Comparison of ENCODE assay signal across 12 cellular contexts in the genomic region with DNA sequence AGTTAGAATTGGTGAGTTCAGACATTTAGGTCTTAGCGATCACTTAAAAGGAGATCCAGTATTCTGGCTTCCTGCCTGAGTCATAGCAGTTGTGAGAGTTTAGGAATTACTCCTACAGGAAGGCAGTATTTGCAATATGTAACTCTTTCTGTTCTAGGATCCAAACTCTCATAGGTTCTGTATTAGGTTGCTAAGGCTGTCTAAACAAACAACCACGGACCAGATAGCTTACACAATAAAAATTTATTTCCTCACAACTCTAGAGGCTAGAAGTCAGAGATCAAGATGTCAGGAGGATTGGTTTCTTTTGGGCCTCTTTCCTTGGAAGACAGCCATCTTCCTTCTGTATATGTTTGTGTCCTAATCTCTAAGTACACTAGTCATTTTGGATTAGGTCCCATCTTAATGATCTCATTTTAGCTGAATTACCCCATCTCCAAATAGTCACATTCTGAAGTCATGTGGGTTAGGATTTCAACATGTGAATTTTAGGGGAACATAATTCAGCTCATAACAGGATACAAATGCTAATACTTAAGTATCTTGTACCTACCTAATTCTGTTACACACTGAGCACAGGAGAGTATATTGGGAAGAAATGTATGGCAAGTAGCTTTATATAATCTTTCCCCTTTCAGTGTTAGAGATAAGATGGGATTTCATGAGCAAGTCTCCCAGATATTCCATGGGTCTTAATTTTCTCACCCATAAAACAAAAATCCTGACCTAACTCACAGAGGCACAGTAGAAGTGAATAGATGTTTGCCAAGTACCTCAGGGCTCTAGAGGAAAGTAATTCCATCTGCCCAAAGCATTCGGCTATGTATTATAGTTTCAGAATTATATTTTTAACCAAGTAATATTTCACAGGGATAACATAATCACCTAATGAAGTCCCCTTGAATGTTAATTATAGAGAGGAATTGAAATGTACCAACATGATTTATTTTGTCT.
A peak's percentile ranks its signal among the peaks of the same experiment; 100 is the strongest.
DNase-seq lines count a peak whose midpoint lies in the region; ATAC-seq and TF ChIP-seq lines count a peak whose summit lies in the region.
"Had no signal": no experiment of that assay in that cellular context is flagged by ENCODE, and none has a peak within 500 bp of the region (broad histone marks: within the 10 kb centered on the region; RNA-seq: fewer than 3 reads in every experiment).

No MANE protein-coding gene starts in this region.

- no peaks in the 10 kb centered on the region for H3K27me3 Mint-ChIP-seq in Calu3 (ENCODE audit: unreplicated experiment)

- H3K9me3 Mint-ChIP-seq in Calu3 (ENCODE audit: low read depth, unreplicated experiment): no peaks in the 10 kb centered on the region

- DNase-seq in HFF-Myc (ENCODE audit: extremely low read depth, low read depth): peak; percentile 90
- DNase-seq in adipocyte (ENCODE audit: low read depth): peak; percentile 97
- peak in 1 of 2 donors; percentile 5 for DNase-seq in heart right ventricle
- peak; percentile 70 for DNase-seq in smooth muscle cell of the brain vasculature (ENCODE audit: low read depth, low spot score)
- no peak for DNase-seq in Calu3
- DNase-seq in cerebellar nuclear complex (lab: John Stamatoyannopoulos, UW): no peak
- no peak for DNase-seq in posterior cingulate gyrus
- DNase-seq in ecto neural progenitor cell (ENCODE audit: low spot score): no peak
- DNase-seq: H9, hypothalamus, spleen had no signal

- peak overlapping the region in 8 of 10 donors; percentile 1 to 76 (median 35) for H3K27ac ChIP-seq in heart right ventricle

- H3K9me3 ChIP-seq in adipocyte (ENCODE audit: control insufficient read depth, low read length) (peaks cover 3% of the 10 kb centered on the region), heart right ventricle (peaks cover 0 to 17% (median 2%) of the 10 kb centered on the region in 11 donors)

- H3K4me1 ChIP-seq in adipocyte (ENCODE audit: control insufficient read depth, insufficient read depth, low read length): peaks cover 30% of the 10 kb centered on the region
- peaks cover 0 to 5% (median 0%) of the 10 kb centered on the region in 9 donors for H3K4me1 ChIP-seq in heart right ventricle
- H3K4me1 ChIP-seq: spleen had no signal

- H3K4me1 Mint-ChIP-seq in Calu3 (ENCODE audit: low read depth, unreplicated experiment): no peaks in the 10 kb centered on the region
- H3K4me1 Mint-ChIP-seq: H9 had no signal

- H3K9ac ChIP-seq in adipocyte (ENCODE audit: low read length): peak overlapping the region; percentile 32

- no peaks in the 10 kb centered on the region for H3K27me3 ChIP-seq in adipocyte (replicated peaks; ENCODE audit: control insufficient read depth, insufficient read depth, low read length)
- H3K27me3 ChIP-seq in heart right ventricle: no peaks in the 10 kb centered on the region
- H3K27me3 ChIP-seq: spleen had no signal

- intact Hi-C loops in heart right ventricle (cut with DNase I) (no loop called here), Calu3 (cut with micrococcal nuclease; ENCODE audit: unreplicated experiment) (no loop called here), posterior cingulate gyrus (cut with DNase I) (no loop called here)

- no peak for TF ChIP-seq CTCF in HFF-Myc (IDR thresholded peaks at IDR 0.05; ENCODE audit: low read depth, low read length, missing control alignments)
- TF ChIP-seq CTCF in heart right ventricle (IDR thresholded peaks at IDR 0.05): no peak
- TF ChIP-seq CTCF in Calu3 (IDR thresholded peaks at IDR 0.05; ENCODE audit: unreplicated experiment): no peak

- WGBS in heart right ventricle, 2 donors: 37 to 54% methylated on average over 3 of the region's 3 CpGs

- H3K27ac Mint-ChIP-seq in Calu3 (ENCODE audit: unreplicated experiment): no peak overlapping the region
- H3K27ac Mint-ChIP-seq: activated T-helper 2 cell treated with anti-CD3 and anti-CD28 coated beads, Interferon-gamma antibody, Interleukin-2, Interleukin-4, amounts not matched to agents 10 μg/mL and 5 μg/mL and 100 μg/mL, durations not matched to agents 14 hours and 24 hours and 36 hours; H9 had no signal

- CTCF ChIA-PET in Calu3 (lab: Charles Lee): interaction anchor here (0.6 kb wide), 1 partner anchor 500 kb away, joined by 3 read pairs; no protein-coding TSS in a partner anchor

- no peak overlapping the region for H3K4me3 ChIP-seq in HFF-Myc (replicated peaks; ENCODE audit: low read depth, low read length)
- peak overlapping the region; percentile 33 for H3K4me3 ChIP-seq in adipocyte (ENCODE audit: low read length)
- H3K4me3 ChIP-seq in heart right ventricle: no peak overlapping the region
- H3K4me3 ChIP-seq: spleen had no signal

- no peak overlapping the region for H3K4me3 Mint-ChIP-seq in Calu3 (ENCODE audit: low read depth, unreplicated experiment)
- H3K4me3 Mint-ChIP-seq: H9 had no signal

- BruUV-seq in Calu3 (replicated peaks; lab: Mats Ljungman, UMichigan): no TSS peak

- H3K36me3 ChIP-seq in adipocyte (ENCODE audit: control insufficient read depth, insufficient read depth, low read length, severe bottlenecking) (no peaks in the 10 kb centered on the region), heart right ventricle (no peaks in the 10 kb centered on the region)
- H3K36me3 ChIP-seq: spleen had no signal

- H3K36me3 Mint-ChIP-seq in Calu3 (ENCODE audit: insufficient read depth, unreplicated experiment): no peaks in the 10 kb centered on the region

- peak; percentile 57 to 93 (median 79) for ATAC-seq in heart right ventricle

Comparison
In these comparisons a context has a peak if more than half of its experiments do, and no peak if none do; other contexts are left out.
1. DNase-seq: peak in HFF-Myc (single experiment), adipocyte (single experiment) and smooth muscle cell of the brain vasculature (single experiment); none in Calu3 (single experiment), cerebellar nuclear complex (0 of 2), posterior cingulate gyrus (0 of 10) and ecto neural progenitor cell (single experiment).